18 cellular contexts compared by ENCODE assay signal in the genomic region with DNA sequence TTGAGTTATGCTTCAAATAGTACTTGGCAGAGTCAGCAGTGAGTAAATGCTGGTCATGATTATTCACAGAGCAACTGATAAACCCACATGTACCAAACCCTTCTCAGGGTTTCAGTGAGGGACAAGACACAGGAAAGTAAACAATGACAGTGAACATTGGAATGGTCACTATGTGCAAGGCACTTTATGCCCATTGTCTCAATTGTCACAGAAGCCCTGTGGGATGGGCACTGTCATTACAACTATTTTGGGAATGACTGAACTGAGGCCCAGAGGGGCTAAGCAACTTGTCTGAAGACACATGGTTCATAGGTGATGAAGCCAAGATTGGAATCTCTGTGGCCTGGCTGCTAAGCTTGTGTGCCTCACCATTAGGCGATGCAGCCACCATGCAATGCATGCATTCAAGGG.
DNase-seq lines count a peak whose midpoint lies in the region; ATAC-seq, FAIRE-seq and TF ChIP-seq lines count a peak whose summit lies in the region.
"Had no signal": no experiment of that assay in that cellular context is flagged by ENCODE, and none has a peak within 500 bp of the region (broad histone marks: within the 10 kb centered on the region; RNA-seq: fewer than 3 reads in every experiment).

No MANE protein-coding gene starts in this region.

- peak; percentile 59 for ATAC-seq in IMR-90 (ENCODE audit: low read depth)
- no peak for ATAC-seq in T-cell (replicated peaks in 1 of 4)
- ATAC-seq in GM21423 (IDR thresholded peaks at IDR 0.05; ENCODE audit: unreplicated experiment): no peak
- ATAC-seq: activated T-helper 17 cell treated with anti-CD3 and anti-CD28 coated beads, Interleukin-2, amount 50 U/mL, for 72 hours; gastroesophageal sphincter; GM12878 had no signal

- H3K27ac Mint-ChIP-seq in astrocyte (ENCODE audit: unreplicated experiment) (no peak overlapping the region), T-cell (no peak overlapping the region), immature natural killer cell (no peak overlapping the region)
- H3K27ac Mint-ChIP-seq in activated CD4-positive, alpha-beta memory T cell treated with anti-CD3 and anti-CD28 coated beads for 36 hours: no peak overlapping the region
- H3K27ac Mint-ChIP-seq: activated T-helper 17 cell treated with anti-CD3 and anti-CD28 coated beads, Interleukin-2, amount 50 U/mL, for 72 hours; nephron had no signal

- H3K4me1 Mint-ChIP-seq in astrocyte (ENCODE audit: low read depth, unreplicated experiment) (peaks cover 4% of the 10 kb centered on the region), T-cell (no peaks in the 10 kb centered on the region), immature natural killer cell (no peaks in the 10 kb centered on the region)
- no peaks in the 10 kb centered on the region for H3K4me1 Mint-ChIP-seq in activated CD4-positive, alpha-beta memory T cell treated with anti-CD3 and anti-CD28 coated beads for 36 hours (ENCODE audit: low read depth)
- H3K4me1 Mint-ChIP-seq: activated T-helper 17 cell treated with anti-CD3 and anti-CD28 coated beads, Interleukin-2, amount 50 U/mL, for 72 hours; nephron had no signal

- peaks cover 42% of the 10 kb centered on the region for H3K27me3 Mint-ChIP-seq in astrocyte (ENCODE audit: low read depth, unreplicated experiment)
- peaks cover 5 to 19% of the 10 kb centered on the region in 2 donors for H3K27me3 Mint-ChIP-seq in T-cell
- peaks cover 3 to 5% (median 4%) of the 10 kb centered on the region in 3 donors for H3K27me3 Mint-ChIP-seq in immature natural killer cell (ENCODE audit: low read depth in 3 of 3)
- peaks cover 3% of the 10 kb centered on the region for H3K27me3 Mint-ChIP-seq in activated CD4-positive, alpha-beta memory T cell treated with anti-CD3 and anti-CD28 coated beads for 36 hours

- H3K4me1 ChIP-seq in IMR-90 (ENCODE audit: control insufficient read depth, insufficient read depth, low read length) (peaks cover 3% of the 10 kb centered on the region; the same call in 1 of the 2 replicates), astrocyte (ENCODE audit: insufficient read depth, low read length) (no peaks in the 10 kb centered on the region)
- H3K4me1 ChIP-seq: adrenal gland, gastroesophageal sphincter had no signal

- peaks cover 3% of the 10 kb centered on the region; the same call in 1 of the 2 replicates for H3K9me3 ChIP-seq in IMR-90 (ENCODE audit: control insufficient read depth, insufficient read depth, low read length)
- no peaks in the 10 kb centered on the region for H3K9me3 ChIP-seq in astrocyte (ENCODE audit: insufficient read depth, low read depth, low read length)
- H3K9me3 ChIP-seq: adrenal gland had no signal

- H2AK9ac ChIP-seq in IMR-90 (replicated peaks; ENCODE audit: low read depth, low read length, poor library complexity): no peak overlapping the region

- H4K8ac ChIP-seq in IMR-90 (ENCODE audit: low read depth in 2 of 2, low read length in 2 of 2): no peak overlapping the region

- dilution Hi-C loops in IMR-90 (cut with HindIII; ENCODE audit: low sequenced_read_pairs, unreplicated experiment): no loop called here

- no peak overlapping the region for H3K4me3 Mint-ChIP-seq in astrocyte (ENCODE audit: unreplicated experiment)
- H3K4me3 Mint-ChIP-seq in T-cell: no peak overlapping the region
- H3K4me3 Mint-ChIP-seq in immature natural killer cell: no peak overlapping the region
- no peak overlapping the region for H3K4me3 Mint-ChIP-seq in activated CD4-positive, alpha-beta memory T cell treated with anti-CD3 and anti-CD28 coated beads for 36 hours
- H3K4me3 Mint-ChIP-seq: activated T-helper 17 cell treated with anti-CD3 and anti-CD28 coated beads, Interleukin-2, amount 50 U/mL, for 72 hours; nephron had no signal

- H3K36me3 Mint-ChIP-seq in astrocyte (ENCODE audit: low read depth, unreplicated experiment) (no peaks in the 10 kb centered on the region), T-cell (no peaks in the 10 kb centered on the region), immature natural killer cell (no peaks in the 10 kb centered on the region)
- H3K36me3 Mint-ChIP-seq in activated CD4-positive, alpha-beta memory T cell treated with anti-CD3 and anti-CD28 coated beads for 36 hours: no peaks in the 10 kb centered on the region

- no peak for TF ChIP-seq RAD21 in IMR-90 (IDR thresholded peaks at IDR 0.05; ENCODE audit: low read length)

- H3K23ac ChIP-seq in IMR-90 (ENCODE audit: low read depth, low read length): no peak overlapping the region

- no peaks in the 10 kb centered on the region for H3K79me2 ChIP-seq in astrocyte (ENCODE audit: insufficient read depth, low read length)

- H4K20me1 ChIP-seq in IMR-90 (ENCODE audit: insufficient read depth, low read length) (no peaks in the 10 kb centered on the region), astrocyte (ENCODE audit: insufficient read depth, low read length) (no peaks in the 10 kb centered on the region)

- H4K5ac ChIP-seq in IMR-90 (ENCODE audit: low read depth, low read length): no peak overlapping the region

- no peak overlapping the region for H4K91ac ChIP-seq in IMR-90 (ENCODE audit: insufficient read depth, low read depth, low read length)

- CTCF ChIA-PET in IMR-90 (lab: Yijun Ruan, JAX): interaction anchor here (0.8 kb wide), 1 partner anchor 8 kb away, joined by 3 read pairs; no protein-coding TSS in a partner anchor
- CTCF ChIA-PET in T-cell (lab: Charles Lee): no interaction called here
- CTCF ChIA-PET in activated CD4-positive, alpha-beta memory T cell treated with anti-CD3 and anti-CD28 coated beads for 36 hours (lab: Charles Lee): no interaction called here

- H3K27me3 ChIP-seq in IMR-90 (ENCODE audit: control insufficient read depth, insufficient read depth, low read length) (no peaks in the 10 kb centered on the region; the same call in 1 of the 2 replicates), astrocyte (ENCODE audit: insufficient read depth, low read length) (no peaks in the 10 kb centered on the region)
- H3K27me3 ChIP-seq: adrenal gland had no signal

- in situ Hi-C loops in Caki2 (cut with HindIII; ENCODE audit: low pct_unique_long_range_greater_than_20kb, low sequenced_read_pairs): no loop called here
- in situ Hi-C loops in IMR-90 (cut with MboI; ENCODE audit: low sequenced_read_pairs): no loop called here

- peak; percentile 8 for DNase-seq in Caki2 (ENCODE audit: low read depth)
- peak; percentile 69 for DNase-seq in IMR-90
- peak; percentile 30 for DNase-seq in astrocyte (ENCODE audit: low read depth)
- DNase-seq in myocyte (ENCODE audit: low read depth): peak; percentile 69
- no peak for DNase-seq in T-cell
- DNase-seq in immature natural killer cell: no peak
- DNase-seq in activated CD4-positive, alpha-beta memory T cell treated with anti-CD3 and anti-CD28 coated beads for 36 hours: no peak
- DNase-seq: adrenal gland, DND-41, Karpas-422, NCI-H1436 treated with DMSO at 0.1 percent for 48 hours, WERI-Rb-1 had no signal

- H2BK20ac ChIP-seq in IMR-90 (ENCODE audit: low read depth, low read length): no peak overlapping the region

- no peak overlapping the region for H3K4me2 ChIP-seq in IMR-90 (ENCODE audit: low read depth, low read length)
- no peak overlapping the region for H3K4me2 ChIP-seq in astrocyte (ENCODE audit: low read length)

- H3K79me1 ChIP-seq in IMR-90 (ENCODE audit: low read depth in 1 of 2, low read length in 2 of 2): no peaks in the 10 kb centered on the region

- H3K9me3 Mint-ChIP-seq in astrocyte (ENCODE audit: unreplicated experiment) (no peaks in the 10 kb centered on the region), T-cell (peaks cover 0 to 7% (median 0%) of the 10 kb centered on the region in 3 donors), immature natural killer cell (no peaks in the 10 kb centered on the region)
- H3K9me3 Mint-ChIP-seq in activated CD4-positive, alpha-beta memory T cell treated with anti-CD3 and anti-CD28 coated beads for 36 hours: no peaks in the 10 kb centered on the region
- H3K9me3 Mint-ChIP-seq: activated T-helper 17 cell treated with anti-CD3 and anti-CD28 coated beads, Interleukin-2, amount 50 U/mL, for 72 hours; nephron had no signal

- H3K18ac ChIP-seq in IMR-90 (ENCODE audit: low read depth, low read length): no peak overlapping the region

- no peak overlapping the region for H3K4ac ChIP-seq in IMR-90 (ENCODE audit: low read depth, low read length)

- peak; percentile 73 for FAIRE-seq in astrocyte (lab: Jason Lieb, UNC)
- FAIRE-seq: endometrium, GM12878 had no signal

- no peak overlapping the region for H2BK15ac ChIP-seq in IMR-90 (ENCODE audit: low read depth, low read length)

- intact Hi-C loops in IMR-90 (cut with micrococcal nuclease): no loop called here
- intact Hi-C loops in activated CD4-positive, alpha-beta memory T cell treated with anti-CD3 and anti-CD28 coated beads for 36 hours (cut with micrococcal nuclease): no loop called here

- no peak overlapping the region for H3K27ac ChIP-seq in IMR-90 (ENCODE audit: insufficient read depth, low read length)
- no peak overlapping the region for H3K27ac ChIP-seq in astrocyte (ENCODE audit: low read depth, low read length)
- H3K27ac ChIP-seq: adrenal gland, gastroesophageal sphincter, WERI-Rb-1 had no signal

- 40% methylated on average over 1 of the region's 1 CpG; no CpG with 5 or more reads in 1 of the 2 experiments for WGBS in IMR-90 (ENCODE audit: extremely low coverage in 2 of 2, insufficient read length in 1 of 2), 2 experiments

- no peak overlapping the region for H2BK5ac ChIP-seq in IMR-90 (ENCODE audit: low read depth, low read length, poor library complexity, severe bottlenecking)

- no TSS peak for BruUV-seq in IMR-90 (replicated peaks; lab: Mats Ljungman, UMichigan)

- no peak overlapping the region for H3K56ac ChIP-seq in IMR-90 (ENCODE audit: extremely low read depth, insufficient read depth, low read length)

- peak overlapping the region; percentile 16 for H2AFZ ChIP-seq in IMR-90 (replicated peaks; ENCODE audit: low read length, poor library complexity)
- H2AFZ ChIP-seq in astrocyte (ENCODE audit: low read depth, low read length): no peak overlapping the region

- no peak overlapping the region for H2BK120ac ChIP-seq in IMR-90 (ENCODE audit: low read depth, low read length)

- H3K36me3 ChIP-seq in IMR-90 (ENCODE audit: control insufficient read depth, insufficient read depth, low read length) (no peaks in the 10 kb centered on the region), astrocyte (ENCODE audit: insufficient read depth, low read length) (no peaks in the 10 kb centered on the region)
- H3K36me3 ChIP-seq: adrenal gland, gastroesophageal sphincter, WERI-Rb-1 had no signal

- H3K9me1 ChIP-seq in IMR-90 (ENCODE audit: insufficient read depth, low read length): no peaks in the 10 kb centered on the region; the same call in 1 of the 2 replicates

- H3K4me3 ChIP-seq in IMR-90 (ENCODE audit: insufficient read depth, low read depth, low read length) (no peak overlapping the region), astrocyte (ENCODE audit: insufficient read depth, low read depth, low read length) (no peak overlapping the region)
- H3K4me3 ChIP-seq: adrenal gland, gastroesophageal sphincter, GM12878 had no signal

- no peak overlapping the region for H2AK5ac ChIP-seq in IMR-90 (ENCODE audit: low read depth, low read length)

- POLR2A ChIA-PET in IMR-90 (lab: Charles Lee; ENCODE audit: unreplicated experiment) (no interaction called here), T-cell (lab: Charles Lee) (no interaction called here)
- POLR2A ChIA-PET in activated CD4-positive, alpha-beta memory T cell treated with anti-CD3 and anti-CD28 coated beads for 36 hours (lab: Charles Lee): no interaction called here

- TF ChIP-seq POLR2A in IMR-90 (IDR thresholded peaks at IDR 0.05; ENCODE audit: low read depth, low read length): no peak

- H3K14ac ChIP-seq in IMR-90 (replicated peaks; ENCODE audit: low read depth, low read length): no peak overlapping the region

- TF ChIP-seq CTCF in IMR-90 (conservative IDR thresholded peaks at IDR 0.05; ENCODE audit: low read depth, low read length) (no peak), astrocyte (IDR thresholded peaks at IDR 0.05; ENCODE audit: insufficient read depth, low read depth, low read length) (no peak)

- H3K9ac ChIP-seq in IMR-90 (ENCODE audit: low read depth, low read length) (no peak overlapping the region), astrocyte (ENCODE audit: low read length) (no peak overlapping the region)

Comparison
In these comparisons a context has a peak if more than half of its experiments do, and no peak if none do; other contexts are left out.
1. DNase-seq: peak in Caki2 (single experiment), IMR-90 (single experiment), astrocyte (single experiment) and myocyte (single experiment); none in T-cell (0 of 34), immature natural killer cell (0 of 3) and activated CD4-positive, alpha-beta memory T cell treated with anti-CD3 and anti-CD28 coated beads for 36 hours (single experiment).